Comparison of ENCODE assay signal across 7 cellular contexts in the genomic region with DNA sequence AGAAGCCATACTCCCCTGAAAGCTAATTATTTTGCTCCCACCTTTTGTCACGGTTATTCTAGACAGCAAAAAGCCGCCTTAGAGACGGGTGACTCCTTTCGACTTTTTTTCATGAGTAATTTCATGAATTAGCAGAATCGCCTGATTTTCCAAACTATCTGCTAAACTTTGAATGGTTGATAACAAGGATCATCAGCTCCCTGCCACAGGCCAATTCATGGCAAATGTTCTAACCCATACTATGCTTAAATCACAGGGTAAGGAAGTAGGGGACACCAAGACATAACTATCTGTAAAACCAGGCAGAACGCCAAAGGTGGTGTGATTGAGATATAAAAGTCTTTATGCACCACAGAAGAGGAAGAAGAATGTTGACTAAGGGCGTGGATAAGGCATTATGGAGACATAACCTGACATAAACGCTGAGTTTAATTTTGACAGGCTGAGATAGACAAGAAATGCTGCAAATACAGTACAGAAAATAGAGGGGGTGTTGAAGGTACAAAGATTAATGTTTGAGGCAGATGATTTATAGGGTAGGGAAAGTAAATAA. TPM values are rescaled to one million over a fixed set of nuclear protein-coding genes. Genes with fewer than 3 reads are reported as not detected.
DNase-seq lines count a peak whose midpoint lies in the region; ATAC-seq and TF ChIP-seq lines count a peak whose summit lies in the region.

No MANE protein-coding gene starts in this region.

- TF ChIP-seq CTCF in GM12865 (IDR thresholded peaks at IDR 0.05; ENCODE audit: insufficient read depth, low read depth, low read length, missing control alignments) (no peak), brain microvascular endothelial cell (IDR thresholded peaks at IDR 0.05; ENCODE audit: low read depth, low read length, missing control alignments) (no peak)

- H3K27ac ChIP-seq in brain microvascular endothelial cell, result no peak overlapping the region

- H3K4me3 ChIP-seq in GM12865 (ENCODE audit: low read depth, low read length) (peak overlapping the region; percentile 74), brain microvascular endothelial cell (ENCODE audit: low read depth, low read length) (peak overlapping the region; percentile 84), mononuclear cell (ENCODE audit: low read length) (peak overlapping the region; percentile 71)

- H3K36me3 ChIP-seq in brain microvascular endothelial cell (replicated peaks), result no peaks in the 10 kb centered on the region

- H3K27me3 ChIP-seq in brain microvascular endothelial cell (replicated peaks) (no peaks in the 10 kb centered on the region), mononuclear cell (ENCODE audit: insufficient read depth, low read length) (no peaks in the 10 kb centered on the region)

- H3K9me3 ChIP-seq in mononuclear cell (ENCODE audit: low read depth, low read length), result no peaks in the 10 kb centered on the region

- in situ Hi-C loops in brain microvascular endothelial cell (cut with HindIII; ENCODE audit: low pct_ligation_motif_present, low sequenced_read_pairs), result no loop called here

- DNase-seq in GM12865 (ENCODE audit: low read depth), result peak; percentile 30
- peak; percentile 55 for DNase-seq in NCI-H226
- no peak for DNase-seq in brain microvascular endothelial cell
- DNase-seq in NCI-H2107 (lab: John Stamatoyannopoulos, UW), result no peak
- DNase-seq in SHP77 treated with DMSO at 0.1 percent for 48 hours (lab: John Stamatoyannopoulos, UW), result no peak

- ATAC-seq in HG03469 (IDR thresholded peaks at IDR 0.05; ENCODE audit: unreplicated experiment), result no peak

- H3K4me1 ChIP-seq in mononuclear cell (ENCODE audit: insufficient read depth, low read length), result peaks cover 36% of the 10 kb centered on the region

RNA-seq across cellular contexts. Expression of gene DMXL2, which starts 0.9 kb away (rescaled TPM):
- total RNA-seq in mononuclear cell, result 54.9 TPM

RNA-seq across cellular contexts. Expression of gene SCG3, which starts 57.8 kb away (rescaled TPM):
- not detected for total RNA-seq in mononuclear cell

Comparison
In these comparisons a context has a peak if more than half of its experiments do, and no peak if none do; other contexts are left out.
1. DNase-seq: peak in GM12865 (single experiment) and NCI-H226 (single experiment); none in brain microvascular endothelial cell (single experiment), NCI-H2107 (single experiment) and SHP77 treated with DMSO at 0.1 percent for 48 hours (single experiment).
2. Peak in every context shown above with its lines, with median percentiles within 50 percentile points of each other: H3K4me3 ChIP-seq.